ENCODE assay signal across 20 cellular contexts in the genomic region with DNA sequence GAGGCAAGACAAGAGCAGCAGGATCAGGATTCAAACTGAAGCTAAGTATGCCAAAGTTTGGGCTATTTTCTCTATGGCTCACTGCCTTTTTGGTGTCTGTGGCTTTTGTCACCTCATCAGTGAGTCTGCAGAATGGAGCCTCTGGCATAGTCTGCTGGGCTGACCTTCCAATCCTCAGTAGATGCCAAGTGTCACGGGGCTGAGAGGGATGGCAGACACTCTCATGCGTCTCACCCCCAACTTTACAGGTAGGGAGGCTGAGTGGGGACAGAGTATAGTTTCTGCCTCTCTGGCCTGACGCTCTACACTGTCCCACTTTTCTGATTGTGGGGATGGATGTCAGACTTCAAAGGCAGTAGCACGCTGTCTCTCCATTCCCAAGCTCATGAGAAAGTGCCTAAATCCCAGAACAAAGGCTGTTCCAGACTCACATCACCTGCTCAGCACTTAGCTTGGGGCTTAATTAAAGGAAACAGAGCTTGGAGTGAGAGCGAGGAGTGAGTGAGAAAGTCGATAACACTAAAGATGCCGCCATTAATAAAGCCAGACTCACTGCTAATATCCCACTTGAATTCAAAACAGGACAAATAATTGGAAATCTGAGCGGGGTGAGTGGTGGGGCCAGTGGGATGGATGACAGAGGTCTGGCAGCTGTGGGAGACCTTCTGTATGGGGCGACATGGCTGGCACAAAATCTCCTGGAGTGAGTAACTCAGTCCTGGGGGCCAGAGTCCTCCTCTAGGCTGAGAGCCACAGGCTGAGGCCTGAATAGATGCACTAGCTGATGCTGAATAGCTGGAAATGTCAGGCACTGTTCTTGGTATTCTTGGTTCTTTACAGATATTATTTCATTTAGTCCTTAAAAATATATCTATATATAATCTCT.
A peak's percentile ranks its signal among the peaks of the same experiment; 100 is the strongest.
DNase-seq lines count a peak whose midpoint lies in the region; ATAC-seq and TF ChIP-seq lines count a peak whose summit lies in the region.
"Had no signal": no experiment of that assay in that cellular context is flagged by ENCODE, and none has a peak within 500 bp of the region (broad histone marks: within the 10 kb centered on the region; RNA-seq: fewer than 3 reads in every experiment).

No MANE protein-coding gene starts in this region.

- H3K4me1 ChIP-seq in heart left ventricle, result peaks cover 0 to 15% (median 5%) of the 10 kb centered on the region in 12 donors
- no peaks in the 10 kb centered on the region for H3K4me1 ChIP-seq in right cardiac atrium (ENCODE audit: control insufficient read depth, insufficient read depth, low read length)

- H3K9me3 ChIP-seq in heart left ventricle, result no peaks in the 10 kb centered on the region
- H3K9me3 ChIP-seq in right cardiac atrium (ENCODE audit: control insufficient read depth, low read length), result no peaks in the 10 kb centered on the region

- ATAC-seq in heart left ventricle, result peak in 3 of 4 donors; percentile 38 to 51 (median 43)
- no peak for ATAC-seq in right cardiac atrium
- ATAC-seq in HG03045 (IDR thresholded peaks at IDR 0.05; ENCODE audit: unreplicated experiment), result no peak
- ATAC-seq in HG02763 (IDR thresholded peaks at IDR 0.05; ENCODE audit: unreplicated experiment), result no peak
- ATAC-seq: GM23338, HCT116 had no signal

- no peak overlapping the region for H3K27ac ChIP-seq in heart left ventricle
- no peak overlapping the region for H3K27ac ChIP-seq in right cardiac atrium (ENCODE audit: low read length)
- H3K27ac ChIP-seq: 22Rv1, C4-2B, PC-9, RWPE1 had no signal

- 69 to 75% (median 72%) methylated on average over 9 of the region's 9 CpGs for WGBS in heart left ventricle, 4 donors
- 72% methylated on average over 9 of the region's 9 CpGs for WGBS in right cardiac atrium

- no peak overlapping the region for H3K4me3 ChIP-seq in heart left ventricle
- H3K4me3 ChIP-seq in right cardiac atrium (ENCODE audit: low read length), result no peak overlapping the region
- H3K4me3 ChIP-seq: GM23338, PC-9 had no signal

- TF ChIP-seq POLR2A in heart left ventricle (IDR thresholded peaks at IDR 0.05), result no peak

- H3K27me3 ChIP-seq in heart left ventricle, result no peaks in the 10 kb centered on the region
- H3K27me3 ChIP-seq in right cardiac atrium (ENCODE audit: control insufficient read depth, insufficient read depth), result no peaks in the 10 kb centered on the region

- DNase-seq in NCI-H1105 treated with DMSO at 0.1 percent for 48 hours (lab: John Stamatoyannopoulos, UW), result peak; percentile 23
- no peak for DNase-seq in NCI-H1105 (lab: John Stamatoyannopoulos, UW)
- DNase-seq in heart left ventricle, result peak in 1 of 5 donors; percentile 40
- no peak for DNase-seq in right cardiac atrium
- peak; percentile 3 for DNase-seq in medulla oblongata (ENCODE audit: extremely low spot score)
- DNase-seq in iPS-NIHi7 (ENCODE audit: extremely low spot score), result no peak
- DNase-seq: AML-193, DMS79, KBM-7, NCI-H1930, NCI-H446 treated with DMSO at 0.1 percent for 48 hours, NCI-H774, PC-9 had no signal

- H3K36me3 ChIP-seq in heart left ventricle, result no peaks in the 10 kb centered on the region

- intact Hi-C loops in heart left ventricle (cut with DNase I) (no loop called here), right cardiac atrium (cut with DNase I) (no loop called here)

- no peak for TF ChIP-seq CTCF in heart left ventricle (IDR thresholded peaks at IDR 0.05)

Comparison
In these comparisons a context has a peak if more than half of its experiments do, and no peak if none do; other contexts are left out.
1. DNase-seq: peak in NCI-H1105 treated with DMSO at 0.1 percent for 48 hours (single experiment) and medulla oblongata (single experiment); none in NCI-H1105 (single experiment), right cardiac atrium (0 of 3) and iPS-NIHi7 (single experiment).
2. ATAC-seq: peak in heart left ventricle (3 of 4); none in right cardiac atrium (0 of 2), HG03045 (single experiment) and HG02763 (single experiment).